1 cellular context compared by ENCODE assay signal in the genomic region with DNA sequence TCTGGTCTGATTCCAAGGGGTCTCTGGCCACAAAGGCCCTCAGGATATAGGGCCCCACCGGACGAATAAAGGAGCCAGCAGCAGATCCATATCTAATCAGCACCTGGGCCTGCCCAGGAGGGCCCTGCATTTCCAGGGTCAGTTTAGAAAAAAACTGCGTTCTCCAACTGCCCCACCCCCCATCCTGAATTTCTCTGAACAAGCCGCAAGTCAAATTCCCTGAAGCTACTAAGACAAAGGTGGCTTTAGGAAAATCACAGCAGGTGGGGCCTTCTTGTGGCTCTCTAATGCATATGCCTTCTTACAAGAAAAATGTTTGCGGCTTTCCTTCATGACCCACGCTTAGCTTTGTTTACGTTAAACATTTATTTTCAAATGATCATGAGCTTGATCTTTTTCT.
TF ChIP-seq lines count a peak whose summit lies in the region.

No MANE protein-coding gene starts in this region.

TF ChIP-seq in HEK293T, 16 proteins besides CTCF, POLR2A, EP300 and RAD21:
- TF ChIP-seq FOXK2 (IDR thresholded peaks at IDR 0.05) = no peak
- no peak for TF ChIP-seq NFRKB (IDR thresholded peaks at IDR 0.05)
- no peak for TF ChIP-seq ELF4 (IDR thresholded peaks at IDR 0.05)
TF ChIP-seq in HEK293T: peak in this region for 0.
